Comparison of ENCODE assay signal across 10 cellular contexts in genomic region chr20:45909817-45910669, GRCh38. TPM values are rescaled to one million over a fixed set of nuclear protein-coding genes. Genes with fewer than 3 reads are reported as not detected.
DNase-seq lines count a peak whose midpoint lies in the region; ATAC-seq, FAIRE-seq and TF ChIP-seq lines count a peak whose summit lies in the region.
"Had no signal": no experiment of that assay in that cellular context is flagged by ENCODE, and none has a peak within 500 bp of the region (broad histone marks: within the 10 kb centered on the region; RNA-seq: fewer than 3 reads in every experiment).

No MANE protein-coding gene starts in this region.

- H3K4me3 ChIP-seq in GM12865 (ENCODE audit: low read depth, low read length) (peak overlapping the region; percentile 34; the same call in 1 of the 2 replicates), OCI-LY7 (ENCODE audit: low read depth, low read length, poor library complexity, severe bottlenecking) (peak overlapping the region; percentile 42), endodermal cell (ENCODE audit: low read length) (peak overlapping the region; percentile 69), psoas muscle (peak overlapping the region; percentile 65)

- BruUV-seq in OCI-LY7 (replicated peaks; lab: Mats Ljungman, UMichigan) = TSS peak; percentile 89

- H3K36me3 Mint-ChIP-seq in endodermal cell (ENCODE audit: low read depth) = peaks cover 32% of the 10 kb centered on the region

- ATAC-seq in psoas muscle = no peak
- no peak for ATAC-seq in HG02623 (IDR thresholded peaks at IDR 0.05; ENCODE audit: unreplicated experiment)

- no peaks in the 10 kb centered on the region for H3K79me2 ChIP-seq in OCI-LY7 (ENCODE audit: insufficient read depth, low read depth, low read length)

- H3K9ac ChIP-seq in endodermal cell (ENCODE audit: extremely low read depth, low read length, poor library complexity, severe bottlenecking) = no peak overlapping the region

- H3K9me2 ChIP-seq in OCI-LY7 (ENCODE audit: insufficient read depth, low read length) = no peaks in the 10 kb centered on the region

- peak overlapping the region; percentile 84 for H2AFZ ChIP-seq in OCI-LY7 (ENCODE audit: low read length)

- POLR2A ChIA-PET in OCI-LY7 (lab: Charles Lee) = interaction anchor here (0.7 to 1.3 kb wide), 8 partner anchors 9 to 1668 kb away, joined by 3 to 5 read pairs (median 4); no protein-coding TSS in a partner anchor

- no peaks in the 10 kb centered on the region for H3K9me3 Mint-ChIP-seq in endodermal cell

- intact Hi-C loops in OCI-LY7 (cut with micrococcal nuclease; ENCODE audit: unreplicated experiment) = loop anchor here (2.0 kb wide), 1 partner anchor 25 kb away; the partner anchor contains the start of gene PCIF1
- intact Hi-C loops in psoas muscle (cut with DNase I) = no loop called here

- H3K36me3 ChIP-seq in OCI-LY7 (ENCODE audit: insufficient read depth, low read length) = no peaks in the 10 kb centered on the region
- peaks cover 42% of the 10 kb centered on the region for H3K36me3 ChIP-seq in endodermal cell (ENCODE audit: control insufficient read depth, insufficient read depth, low read length)
- peaks cover 0 to 7% of the 10 kb centered on the region in 2 donors for H3K36me3 ChIP-seq in psoas muscle (ENCODE audit: insufficient read depth in 1 of 2, low read depth in 1 of 2)

- H3K27ac ChIP-seq in OCI-LY7 (ENCODE audit: low read depth, low read length, poor library complexity, severe bottlenecking) (no peak overlapping the region), endodermal cell (ENCODE audit: low read depth, low read length) (no peak overlapping the region), psoas muscle (no peak overlapping the region)

- H3K27me3 Mint-ChIP-seq in endodermal cell (ENCODE audit: insufficient read depth) = peaks cover 14% of the 10 kb centered on the region

- peak overlapping the region; percentile 57 for H3K4me2 ChIP-seq in OCI-LY7 (ENCODE audit: low read length)

- H3K4me1 Mint-ChIP-seq in endodermal cell = peaks cover 12% of the 10 kb centered on the region

- no peak for TF ChIP-seq CTCF in GM12865 (IDR thresholded peaks at IDR 0.05; ENCODE audit: insufficient read depth, low read depth, low read length, missing control alignments)
- TF ChIP-seq CTCF in OCI-LY7 (conservative IDR thresholded peaks at IDR 0.05; ENCODE audit: low read length) = no peak
- no peak for TF ChIP-seq CTCF in endodermal cell (conservative IDR thresholded peaks at IDR 0.05)
- no peak for TF ChIP-seq CTCF in psoas muscle (IDR thresholded peaks at IDR 0.05)

- no peaks in the 10 kb centered on the region for H4K20me1 ChIP-seq in OCI-LY7 (ENCODE audit: insufficient read depth, low read length)

- FAIRE-seq in RCC 7860 (lab: Jason Lieb, UNC) = no peak

- peak overlapping the region; percentile 71 for H3K4me3 Mint-ChIP-seq in endodermal cell

- CTCF ChIA-PET in OCI-LY7 (lab: Charles Lee; ENCODE audit: unreplicated experiment) = no interaction called here

- no peak for DNase-seq in GM12865 (ENCODE audit: low read depth)
- no peak for DNase-seq in OCI-LY7 (ENCODE audit: low spot score)
- DNase-seq in endodermal cell = no peak
- no peak for DNase-seq in psoas muscle
- no peak for DNase-seq in stimulated activated CD4-positive, alpha-beta T cell treated with anti-CD3 and anti-CD28 coated beads, Interleukin-1b, Interleukin-23, amount 100 ng/mL, for 48 hours
- DNase-seq in stimulated activated CD4-positive, alpha-beta T cell treated with anti-CD3 and anti-CD28 coated beads, Interleukin-4, amount 100 ng/mL, for 4 hours = no peak
- DNase-seq in RCC 7860 (ENCODE audit: low spot score) = no peak
- DNase-seq: NCI-H748 treated with DMSO at 0.1 percent for 48 hours had no signal

- WGBS in endodermal cell (ENCODE audit: insufficient coverage in 1 of 2, insufficient read length in 1 of 2), 2 experiments = 89 to 93% methylated on average over 16 to 21 of the region's 22 CpGs
- WGBS in psoas muscle, 3 donors = 77 to 81% (median 79%) methylated on average over 21 to 22 of the region's 22 CpGs

- no peaks in the 10 kb centered on the region for H3K9me3 ChIP-seq in OCI-LY7 (ENCODE audit: low read length)
- no peaks in the 10 kb centered on the region for H3K9me3 ChIP-seq in endodermal cell (ENCODE audit: control insufficient read depth, low read length)
- no peaks in the 10 kb centered on the region for H3K9me3 ChIP-seq in psoas muscle
- H3K9me3 ChIP-seq: left lung had no signal

- H3K4me1 ChIP-seq in OCI-LY7 (ENCODE audit: insufficient read depth, low read length, poor library complexity, severe bottlenecking) (peaks cover 14% of the 10 kb centered on the region), endodermal cell (ENCODE audit: control insufficient read depth, insufficient read depth, low read length) (peaks cover 4% of the 10 kb centered on the region), psoas muscle (peaks cover 12% of the 10 kb centered on the region)

- no peak overlapping the region for H3K27ac Mint-ChIP-seq in endodermal cell

- H3K27me3 ChIP-seq in endodermal cell (ENCODE audit: control insufficient read depth, insufficient read depth, low read length, poor library complexity, severe bottlenecking) = no peaks in the 10 kb centered on the region
- peaks cover 0 to 17% (median 4%) of the 10 kb centered on the region in 3 donors for H3K27me3 ChIP-seq in psoas muscle (ENCODE audit: insufficient read depth in 3 of 3, low read length in 2 of 3)

RNA-seq across cellular contexts. Expression of gene PLTP, which starts 1.9 kb away (rescaled TPM):
- 14.3 and 17.1 TPM in 2 replicates for total RNA-seq in OCI-LY7 (2014; rRNA removed; shearing (Covaris generic))
- total RNA-seq in OCI-LY7 (2022) (12.7 and 15.8 TPM in 2 replicates), endodermal cell (100 to 1,000 TPM in 1 of 2 donors, 10 to 100 TPM in 1; 92.1 to 123 TPM), psoas muscle (10 to 100 TPM; 19.0 to 38.0 (median 33.9) TPM)
- polyA plus RNA-seq in endodermal cell (2013, experiment 1 of 2) = 92.8 TPM
- polyA plus RNA-seq in endodermal cell (2013, experiment 2 of 2) = 82.3 TPM
- polyA plus RNA-seq in psoas muscle = 10 to 100 TPM in 2 of 3 donors, 1 to 10 TPM in 1; 7.9 to 14.4 (median 13.1) TPM

RNA-seq across cellular contexts. Expression of gene CTSA, which starts 18.9 kb away (rescaled TPM):
- total RNA-seq in OCI-LY7 (2014; rRNA removed; shearing (Covaris generic)) = 27.1 and 33.1 TPM in 2 replicates
- total RNA-seq in OCI-LY7 (2022) (36.4 and 36.7 TPM in 2 replicates), endodermal cell (10 to 100 TPM; 70.7 to 84.8 TPM), psoas muscle (10 to 100 TPM; 43.0 to 55.4 (median 47.3) TPM)
- polyA plus RNA-seq in endodermal cell (2013, experiment 1 of 2) = 38.6 TPM
- 34.6 TPM for polyA plus RNA-seq in endodermal cell (2013, experiment 2 of 2)
- polyA plus RNA-seq in psoas muscle = 10 to 100 TPM; 41.3 to 59.8 (median 51.8) TPM

RNA-seq across cellular contexts. Expression of gene NEURL2, which starts 19.0 kb away (rescaled TPM):
- 6.0 and 10.7 TPM in 2 replicates for total RNA-seq in OCI-LY7 (2014; rRNA removed; shearing (Covaris generic))
- total RNA-seq in OCI-LY7 (2022) (6.2 and 9.9 TPM in 2 replicates), endodermal cell (1 to 10 TPM; 4.4 to 6.4 TPM), psoas muscle (10 to 100 TPM in 1 of 4 donors, 1 to 10 TPM in 3; 5.3 to 11.8 (median 8.2) TPM)
- polyA plus RNA-seq in endodermal cell (2013, experiment 1 of 2) = 1.5 TPM
- polyA plus RNA-seq in endodermal cell (2013, experiment 2 of 2) = 1.9 TPM
- polyA plus RNA-seq in psoas muscle = 1 to 10 TPM; 4.3 to 8.0 (median 7.2) TPM

RNA-seq across cellular contexts. Expression of gene SPATA25, which starts 22.6 kb away (rescaled TPM):
- 5.8 and 6.1 TPM in 2 replicates for total RNA-seq in OCI-LY7 (2014; rRNA removed; shearing (Covaris generic))
- total RNA-seq in OCI-LY7 (2022) (5.8 and 5.9 TPM in 2 replicates), endodermal cell (1 to 10 TPM; 2.2 to 2.6 TPM), psoas muscle (1 to 10 TPM; 1.3 to 2.7 (median 1.9) TPM)
- polyA plus RNA-seq in endodermal cell (2013, experiment 1 of 2) = 0.89 TPM
- 0.54 TPM for polyA plus RNA-seq in endodermal cell (2013, experiment 2 of 2)
- polyA plus RNA-seq in psoas muscle = 1 to 10 TPM; 1.0 to 2.7 (median 1.6) TPM

RNA-seq across cellular contexts. Expression of gene PCIF1, which starts 24.4 kb away (rescaled TPM):
- total RNA-seq in OCI-LY7 (2014; rRNA removed; shearing (Covaris generic)) = 16.7 and 21.2 TPM in 2 replicates
- 40.6 and 50.3 TPM in 2 replicates for total RNA-seq in OCI-LY7 (2022)
- total RNA-seq in endodermal cell = 10 to 100 TPM; 22.0 to 34.5 TPM
- polyA plus RNA-seq in endodermal cell (2013, experiment 1 of 2) = 40.7 TPM
- polyA plus RNA-seq in endodermal cell (2013, experiment 2 of 2) = 37.1 TPM
- total RNA-seq in psoas muscle = 10 to 100 TPM; 24.7 to 46.7 (median 32.0) TPM
- 10 to 100 TPM; 26.0 to 41.3 (median 29.7) TPM for polyA plus RNA-seq in psoas muscle
